ENCODE assay signal across 8 cellular contexts in genomic region chr20:64083380-64084208, GRCh38. TPM values are rescaled to one million over a fixed set of nuclear protein-coding genes. Genes with fewer than 3 reads are reported as not detected.
DNase-seq lines count a peak whose midpoint lies in the region; ATAC-seq, FAIRE-seq and TF ChIP-seq lines count a peak whose summit lies in the region.

No MANE protein-coding gene starts in this region.

- H4K20me1 ChIP-seq in GM23338 (replicated peaks; ENCODE audit: insufficient read depth) (no peaks in the 10 kb centered on the region), H1 (replicated peaks in 1 of 2; ENCODE audit: control insufficient read depth in 1 of 2, insufficient read depth in 2 of 2, low read length in 2 of 2) (peaks cover 0 to 1% of the 10 kb centered on the region in 2 experiments)

- peak overlapping the region; percentile 9 for H4K5ac ChIP-seq in H1 (ENCODE audit: insufficient read length, low read depth, low read length)

- no peak overlapping the region for H4K91ac ChIP-seq in H1 (replicated peaks; ENCODE audit: insufficient read length, low read length)
- no peak overlapping the region for H4K91ac ChIP-seq in mesenchymal stem cell (ENCODE audit: low read length)

- 2% methylated on average over 32 of the region's 108 CpGs; no CpG with 5 or more reads in 1 of the 2 experiments for WGBS in H1 (ENCODE audit: extremely low coverage in 1 of 2, insufficient coverage in 1 of 2, insufficient read length in 1 of 2, insufficient replicate concordance in 2 of 2, low coverage in 1 of 2, low lambda C conversion rate in 2 of 2, missing lambda C conversion rate in 1 of 2), 2 experiments
- WGBS in mesenchymal stem cell: 2% methylated on average over 73 of the region's 108 CpGs

- peak in 1 of 2 experiments; percentile 23; a peak in 1 of 3 replicates for TF ChIP-seq EP300 in H1 (IDR thresholded peaks at IDR 0.05; ENCODE audit: borderline replicate concordance in 1 of 2, low read depth in 2 of 2, low read length in 2 of 2)

- ATAC-seq in GM23338 (peak; percentile 59), GM18502 (IDR thresholded peaks at IDR 0.05; ENCODE audit: poor library complexity, unreplicated experiment) (no peak)
- ATAC-seq in activated CD8-positive, alpha-beta T cell treated with anti-CD3 and anti-CD28 coated beads, Interleukin-2, amount 10 ng/mL, durations not matched to agents 7 days and 5 days: peak; percentile 48

- peak; percentile 68 to 77 for TF ChIP-seq RAD21 in H1 (IDR thresholded peaks at IDR 0.05 in 1 of 2, conservative IDR thresholded peaks at IDR 0.05 in 1 of 2; ENCODE audit: low read depth in 2 of 2, low read length in 2 of 2)

- peak overlapping the region; percentile 64 for H3K4me3 Mint-ChIP-seq in GM23338
- peak overlapping the region; percentile 69 for H3K4me3 Mint-ChIP-seq in activated CD8-positive, alpha-beta T cell treated with anti-CD3 and anti-CD28 coated beads, Interleukin-2, amount 10 ng/mL, durations not matched to agents 7 days and 5 days

- H3K9ac ChIP-seq in H1 (replicated peaks in 1 of 4; ENCODE audit: extremely low read depth in 1 of 4, low read depth in 3 of 4, low read length in 3 of 4): peak overlapping the region in 1 of 4 experiments; percentile 22; a peak in 1 of 7 replicates
- H3K9ac ChIP-seq in mesenchymal stem cell (ENCODE audit: low read length): no peak overlapping the region

- no peak overlapping the region for H3K56ac ChIP-seq in H1 (replicated peaks; ENCODE audit: insufficient read length, low read depth, low read length)

- POLR2A ChIA-PET in activated CD8-positive, alpha-beta T cell treated with anti-CD3 and anti-CD28 coated beads, Interleukin-2, amount 10 ng/mL, durations not matched to agents 7 days and 5 days (lab: Charles Lee): interaction anchor here (0.8 kb wide), 1 partner anchor 170 kb away, joined by 3 read pairs; no protein-coding TSS in a partner anchor
- POLR2A ChIA-PET in H1 (lab: Charles Lee; ENCODE audit: partially characterized antibody): interaction anchor here (0.6 to 1.4 kb wide), 6 partner anchors 10 to 37 kb away, joined by 3 to 6 read pairs (median 4); partner anchors contain the start of gene TCEA2

- no peak overlapping the region for H3K27ac Mint-ChIP-seq in GM23338
- no peak overlapping the region for H3K27ac Mint-ChIP-seq in activated CD8-positive, alpha-beta T cell treated with anti-CD3 and anti-CD28 coated beads, Interleukin-2, amount 10 ng/mL, durations not matched to agents 7 days and 5 days

- H3K27me3 Mint-ChIP-seq in GM23338 (ENCODE audit: insufficient read depth, low read depth, poor library complexity): peaks cover 54% of the 10 kb centered on the region
- peaks cover 21% of the 10 kb centered on the region for H3K27me3 Mint-ChIP-seq in activated CD8-positive, alpha-beta T cell treated with anti-CD3 and anti-CD28 coated beads, Interleukin-2, amount 10 ng/mL, durations not matched to agents 7 days and 5 days (ENCODE audit: low read depth)

- H3K4me3 ChIP-seq in GM23338 (peak overlapping the region; percentile 62), H1 (ENCODE audit: extremely low read depth in 1 of 4, insufficient read depth in 2 of 4, low read depth in 3 of 4, low read length in 4 of 4) (peak overlapping the region; percentile 42 to 73 (median 52)), mesenchymal stem cell (ENCODE audit: insufficient read depth in 1 of 2, low read depth in 1 of 2, low read length in 2 of 2) (peak overlapping the region; percentile 61 to 72)

- H2BK120ac ChIP-seq in H1 (replicated peaks; ENCODE audit: low read depth, low read length) (no peak overlapping the region), mesenchymal stem cell (ENCODE audit: low read depth, low read length) (no peak overlapping the region)

- DNase-seq in AG08395 (ENCODE audit: low spot score) (peak; percentile 77), GM23338 (ENCODE audit: low spot score) (peak; percentile 93), NCI-H748 treated with DMSO at 0.1 percent for 48 hours (lab: John Stamatoyannopoulos, UW) (peak; percentile 37), H1 (ENCODE audit: low read depth in 1 of 2, low spot score in 2 of 2) (peak in 1 of 2 experiments; percentile 87), mesenchymal stem cell (peak; percentile 80)
- DNase-seq in activated CD8-positive, alpha-beta T cell treated with anti-CD3 and anti-CD28 coated beads, Interleukin-2, amount 10 ng/mL, durations not matched to agents 7 days and 5 days: peak; percentile 78
- peak; percentile 25 to 40 for DNase-seq in stimulated activated CD8-positive, alpha-beta memory T cell treated with anti-CD3 and anti-CD28 coated beads, Interleukin-2, amount 100 ng/mL, for 1 hour (ENCODE audit: low read depth in 2 of 2)

- no peak overlapping the region for H2BK20ac ChIP-seq in H1 (ENCODE audit: low read length)

- H3K9me3 ChIP-seq in H1 (ENCODE audit: insufficient read depth in 2 of 2, low read depth in 1 of 2, low read length in 1 of 2) (no peaks in the 10 kb centered on the region), mesenchymal stem cell (ENCODE audit: control insufficient read depth, low read length) (no peaks in the 10 kb centered on the region)

- H3K27me3 ChIP-seq in GM23338 (ENCODE audit: insufficient read depth): peaks cover 50% of the 10 kb centered on the region
- peaks cover 6 to 56% (median 42%) of the 10 kb centered on the region in 4 experiments for H3K27me3 ChIP-seq in H1 (replicated peaks in 1 of 4; ENCODE audit: control insufficient read depth in 3 of 4, extremely low read depth in 1 of 4, insufficient read depth in 3 of 4, low read length in 3 of 4)
- H3K27me3 ChIP-seq in mesenchymal stem cell (ENCODE audit: control insufficient read depth in 1 of 2, insufficient read depth in 1 of 2, low read length in 2 of 2): peaks cover 39 to 57% of the 10 kb centered on the region in 2 experiments

- peak overlapping the region; percentile 94; the same call in 1 of the 2 replicates for H2AFZ ChIP-seq in GM23338
- H2AFZ ChIP-seq in H1 (ENCODE audit: low read length): no peak overlapping the region
- H2AFZ ChIP-seq in mesenchymal stem cell (ENCODE audit: low read depth, low read length): peak overlapping the region; percentile 54

- peaks cover 3% of the 10 kb centered on the region; the same call in 1 of the 3 replicates for H3K9me3 Mint-ChIP-seq in GM23338
- no peaks in the 10 kb centered on the region for H3K9me3 Mint-ChIP-seq in activated CD8-positive, alpha-beta T cell treated with anti-CD3 and anti-CD28 coated beads, Interleukin-2, amount 10 ng/mL, durations not matched to agents 7 days and 5 days (ENCODE audit: insufficient read depth)

- H3K79me2 ChIP-seq in GM23338 (replicated peaks; ENCODE audit: insufficient read depth): no peaks in the 10 kb centered on the region
- H3K79me2 ChIP-seq in H1 (ENCODE audit: control insufficient read depth in 1 of 2, insufficient read depth in 2 of 2, low read length in 2 of 2): no peaks in the 10 kb centered on the region

- H3K4ac ChIP-seq in H1 (replicated peaks; ENCODE audit: insufficient read length, low read depth, low read length) (no peak overlapping the region), mesenchymal stem cell (ENCODE audit: low read depth in 1 of 2, low read length in 2 of 2) (no peak overlapping the region)

- 0 out of 2 replicates have a peak, but pooled peaks cover 7% of the 10 kb centered on the region for H3F3A ChIP-seq in GM23338 (replicated peaks; ENCODE audit: low read depth)

- H3K27ac ChIP-seq in GM23338 (ENCODE audit: low read depth) (no peak overlapping the region), H1 (ENCODE audit: low read depth, low read length) (no peak overlapping the region), mesenchymal stem cell (ENCODE audit: low read length, poor library complexity, severe bottlenecking) (no peak overlapping the region)

- H4K8ac ChIP-seq in H1 (ENCODE audit: extremely low read depth, insufficient read depth, low read length) (peak overlapping the region; percentile 63; the same call in 1 of the 2 replicates), mesenchymal stem cell (ENCODE audit: low read length) (peak overlapping the region; percentile 82)

- TF ChIP-seq POLR2A in H1 (IDR thresholded peaks at IDR 0.05; ENCODE audit: control extremely low read depth in 1 of 2, low read depth in 2 of 2, low read length in 2 of 2): no peak

- no peaks in the 10 kb centered on the region for H3K79me1 ChIP-seq in H1 (ENCODE audit: low read depth, low read length)
- H3K79me1 ChIP-seq in mesenchymal stem cell (replicated peaks; ENCODE audit: low read length, poor library complexity, severe bottlenecking): peaks cover 4% of the 10 kb centered on the region

- peaks cover 21% of the 10 kb centered on the region; the same call in 1 of the 2 replicates for H3K4me1 ChIP-seq in GM23338 (ENCODE audit: insufficient read depth)
- peaks cover 0 to 31% (median 17%) of the 10 kb centered on the region in 4 experiments; a peak in 6 of 7 replicates for H3K4me1 ChIP-seq in H1 (replicated peaks in 1 of 4; ENCODE audit: control insufficient read depth in 3 of 4, insufficient read depth in 4 of 4, low read length in 3 of 4)
- H3K4me1 ChIP-seq in mesenchymal stem cell (ENCODE audit: control insufficient read depth, insufficient read depth, low read depth, low read length): peaks cover 37% of the 10 kb centered on the region

- H3K18ac ChIP-seq in H1 (ENCODE audit: extremely low read depth, low read length) (peak overlapping the region; percentile 32), mesenchymal stem cell (ENCODE audit: low read depth in 1 of 2, low read length in 2 of 2) (peak overlapping the region; percentile 55 to 71)

- H3K14ac ChIP-seq in H1 (ENCODE audit: insufficient read length) (no peak overlapping the region), mesenchymal stem cell (ENCODE audit: low read length in 2 of 2) (no peak overlapping the region)

- CTCF ChIA-PET in activated CD8-positive, alpha-beta T cell treated with anti-CD3 and anti-CD28 coated beads, Interleukin-2, amount 10 ng/mL, durations not matched to agents 7 days and 5 days (lab: Charles Lee): interaction anchor here (0.6 to 3.1 kb wide), 18 partner anchors 11 to 173 kb away, joined by 3 to 48 read pairs (median 4); partner anchors contain the start of gene SAMD10
- CTCF ChIA-PET in H1 (lab: Charles Lee; ENCODE audit: partially characterized antibody): interaction anchor here (0.7 to 13.0 kb wide), 19 partner anchors 9 to 321 kb away, joined by 3 to 144 read pairs (median 4); partner anchors contain the start of genes PRPF6, SOX18 and TCEA2

- H3K23ac ChIP-seq in H1 (ENCODE audit: insufficient read length): no peak overlapping the region
- peak overlapping the region in 1 of 2 experiments; percentile 2 for H3K23ac ChIP-seq in mesenchymal stem cell (ENCODE audit: low read length in 2 of 2)

- H3K9me2 ChIP-seq in GM23338 (ENCODE audit: insufficient read depth): no peaks in the 10 kb centered on the region

- TF ChIP-seq CTCF in GM23338 (conservative IDR thresholded peaks at IDR 0.05; ENCODE audit: low read depth in 2 of 2): peak; percentile 47 to 77
- peak; percentile 51 to 75 (median 70) for TF ChIP-seq CTCF in H1 (IDR thresholded peaks at IDR 0.05; ENCODE audit: control extremely low read depth in 1 of 3, insufficient read depth in 1 of 3, low read depth in 1 of 3, low read length in 3 of 3)

- H3K36me3 ChIP-seq in GM23338 (ENCODE audit: insufficient read depth): no peaks in the 10 kb centered on the region
- no peaks in the 10 kb centered on the region for H3K36me3 ChIP-seq in H1 (ENCODE audit: control insufficient read depth in 2 of 4, insufficient read depth in 4 of 4, low read length in 3 of 4)
- H3K36me3 ChIP-seq in mesenchymal stem cell (ENCODE audit: control insufficient read depth in 1 of 2, insufficient read depth in 2 of 2, low read depth in 1 of 2, low read length in 2 of 2): no peaks in the 10 kb centered on the region

- peak overlapping the region; percentile 95; the same call in 1 of the 2 replicates for H2BK12ac ChIP-seq in H1 (ENCODE audit: low read depth, low read length)
- H2BK12ac ChIP-seq in mesenchymal stem cell (ENCODE audit: low read length in 2 of 2): no peak overlapping the region

- H2AK5ac ChIP-seq in H1 (ENCODE audit: low read depth, low read length) (no peak overlapping the region), mesenchymal stem cell (ENCODE audit: low read length, severe bottlenecking) (no peak overlapping the region)

- peaks cover 30% of the 10 kb centered on the region for H3K4me1 Mint-ChIP-seq in GM23338
- peaks cover 35% of the 10 kb centered on the region for H3K4me1 Mint-ChIP-seq in activated CD8-positive, alpha-beta T cell treated with anti-CD3 and anti-CD28 coated beads, Interleukin-2, amount 10 ng/mL, durations not matched to agents 7 days and 5 days (ENCODE audit: low read depth)

- FAIRE-seq in H1 (lab: Jason Lieb, UNC): no peak

- H2BK15ac ChIP-seq in H1 (ENCODE audit: low read length) (0 out of 2 replicates have a peak overlapping the region, but pooled peaks have one; percentile 29), mesenchymal stem cell (ENCODE audit: low read depth, poor library complexity, severe bottlenecking) (no peak overlapping the region)

- no peaks in the 10 kb centered on the region; the same call in 2 of the 3 replicates for H3K36me3 Mint-ChIP-seq in GM23338 (ENCODE audit: low read depth)
- peaks cover 6% of the 10 kb centered on the region for H3K36me3 Mint-ChIP-seq in activated CD8-positive, alpha-beta T cell treated with anti-CD3 and anti-CD28 coated beads, Interleukin-2, amount 10 ng/mL, durations not matched to agents 7 days and 5 days (ENCODE audit: low read depth)

- H3K23me2 ChIP-seq in H1 (ENCODE audit: low read depth, low read length): peaks cover 22% of the 10 kb centered on the region; the same call in 1 of the 2 replicates

- H3K4me2 ChIP-seq in GM23338 (peak overlapping the region; percentile 90), H1 (ENCODE audit: insufficient read depth in 1 of 2, low read depth in 2 of 2, low read length in 2 of 2) (peak overlapping the region; percentile 88 to 98), mesenchymal stem cell (ENCODE audit: low read length, poor library complexity, severe bottlenecking) (peak overlapping the region; percentile 91)

- H2BK5ac ChIP-seq in H1 (ENCODE audit: low read depth, low read length): no peak overlapping the region; the same call in 1 of the 2 replicates
- peak overlapping the region; percentile 46 for H2BK5ac ChIP-seq in mesenchymal stem cell (ENCODE audit: low read depth, low read length, poor library complexity, severe bottlenecking)

RNA-seq across cellular contexts. Expression of gene LKAAEAR1, which starts 0.6 kb away (rescaled TPM):
- total RNA-seq in GM23338 (2014; rRNA removed; shearing (Covaris generic)): 1.1 TPM in 1 of 2 replicates, not detected in the other
- polyA plus RNA-seq in GM23338 (2016; fragmentation: Nextera tagmentation; extraction: Ambion mirVana): 1.8 and 2.4 TPM in 2 replicates
- under 1 TPM; 0.34 to 0.61 TPM for total RNA-seq in activated CD8-positive, alpha-beta T cell treated with anti-CD3 and anti-CD28 coated beads, Interleukin-2, amount 10 ng/mL, durations not matched to agents 7 days and 5 days
- total RNA-seq in H1 (2021; fragmentation: NEBNext Ultra II Directional; extraction: Animal tissue kit (Norgen Biotek cat#: 25700)): 0.41 and 0.52 TPM in 2 replicates
- 0.53 and 0.91 TPM in 2 replicates for polyA plus RNA-seq in H1 (2011; rRNA removed)
- 0.65 TPM for polyA plus RNA-seq in H1 (2011; cell fraction: cytosol; rRNA removed)
- 0.34 TPM for polyA plus RNA-seq in H1 (2011; cell fraction: nucleus; rRNA removed)
- 0.24 TPM in 1 of 4 replicates, not detected in the others for polyA plus RNA-seq in H1 (2012, experiment 1 of 2)
- polyA plus RNA-seq in H1 (2012, experiment 2 of 2): not detected
- polyA plus RNA-seq in H1 (2013, experiment 1 of 2): 0.20 TPM
- 0.28 TPM for polyA plus RNA-seq in H1 (2013, experiment 2 of 2)
- not detected in 2 replicates for polyA minus RNA-seq in H1 (2011; rRNA and poly(A)+ RNA removed)
- polyA minus RNA-seq in H1 (2011; cell fraction: cytosol; rRNA and poly(A)+ RNA removed): not detected
- polyA minus RNA-seq in H1 (2011; cell fraction: nucleus; rRNA and poly(A)+ RNA removed): not detected
- polyA plus RNA-seq in mesenchymal stem cell (2013, experiment 1 of 2): 0.08 TPM
- not detected for polyA plus RNA-seq in mesenchymal stem cell (2013, experiment 2 of 2)

RNA-seq across cellular contexts. Expression of gene OPRL1, which starts 3.7 kb away (rescaled TPM):
- total RNA-seq in GM23338 (2014; rRNA removed; shearing (Covaris generic)): 0.74 and 1.1 TPM in 2 replicates
- 0.24 and 0.27 TPM in 2 replicates for polyA plus RNA-seq in GM23338 (2016; fragmentation: Nextera tagmentation; extraction: Ambion mirVana)
- 1 to 10 TPM; 1.5 to 2.0 TPM for total RNA-seq in activated CD8-positive, alpha-beta T cell treated with anti-CD3 and anti-CD28 coated beads, Interleukin-2, amount 10 ng/mL, durations not matched to agents 7 days and 5 days
- 0.52 and 0.63 TPM in 2 replicates for total RNA-seq in H1 (2021; fragmentation: NEBNext Ultra II Directional; extraction: Animal tissue kit (Norgen Biotek cat#: 25700))
- 0.98 and 2.0 TPM in 2 replicates for polyA plus RNA-seq in H1 (2011; rRNA removed)
- 1.3 TPM for polyA plus RNA-seq in H1 (2011; cell fraction: cytosol; rRNA removed)
- 2.1 TPM for polyA plus RNA-seq in H1 (2011; cell fraction: nucleus; rRNA removed)
- 0.52 to 1.4 TPM (median 1.1 TPM) in 4 replicates for polyA plus RNA-seq in H1 (2012, experiment 1 of 2)
- polyA plus RNA-seq in H1 (2012, experiment 2 of 2): 0.81 TPM
- 0.39 TPM for polyA plus RNA-seq in H1 (2013, experiment 1 of 2)
- polyA plus RNA-seq in H1 (2013, experiment 2 of 2): 0.46 TPM
- 1.2 and 1.4 TPM in 2 replicates for polyA minus RNA-seq in H1 (2011; rRNA and poly(A)+ RNA removed)
- polyA minus RNA-seq in H1 (2011; cell fraction: cytosol; rRNA and poly(A)+ RNA removed): 1.4 TPM
- polyA minus RNA-seq in H1 (2011; cell fraction: nucleus; rRNA and poly(A)+ RNA removed): 0.50 TPM
- 0.54 TPM for polyA plus RNA-seq in mesenchymal stem cell (2013, experiment 1 of 2)
- 0.40 TPM for polyA plus RNA-seq in mesenchymal stem cell (2013, experiment 2 of 2)

RNA-seq across cellular contexts. Expression of gene RGS19, which starts 4.3 kb away (rescaled TPM):
- 15.0 and 19.7 TPM in 2 replicates for total RNA-seq in GM23338 (2014; rRNA removed; shearing (Covaris generic))
- 12.5 and 13.1 TPM in 2 replicates for polyA plus RNA-seq in GM23338 (2016; fragmentation: Nextera tagmentation; extraction: Ambion mirVana)
- total RNA-seq in activated CD8-positive, alpha-beta T cell treated with anti-CD3 and anti-CD28 coated beads, Interleukin-2, amount 10 ng/mL, durations not matched to agents 7 days and 5 days: 100 to 1,000 TPM; 130 to 135 TPM
- 12.7 and 13.1 TPM in 2 replicates for total RNA-seq in H1 (2021; fragmentation: NEBNext Ultra II Directional; extraction: Animal tissue kit (Norgen Biotek cat#: 25700))
- 16.8 and 21.9 TPM in 2 replicates for polyA plus RNA-seq in H1 (2011; rRNA removed)
- 14.6 TPM for polyA plus RNA-seq in H1 (2011; cell fraction: cytosol; rRNA removed)
- polyA plus RNA-seq in H1 (2011; cell fraction: nucleus; rRNA removed): 18.9 TPM
- 9.5 to 12.1 TPM (median 10.6 TPM) in 4 replicates for polyA plus RNA-seq in H1 (2012, experiment 1 of 2)
- 8.8 TPM for polyA plus RNA-seq in H1 (2012, experiment 2 of 2)
- polyA plus RNA-seq in H1 (2013, experiment 1 of 2): 9.0 TPM
- 8.9 TPM for polyA plus RNA-seq in H1 (2013, experiment 2 of 2)
- 4.3 and 4.8 TPM in 2 replicates for polyA minus RNA-seq in H1 (2011; rRNA and poly(A)+ RNA removed)
- polyA minus RNA-seq in H1 (2011; cell fraction: cytosol; rRNA and poly(A)+ RNA removed): 8.7 TPM
- polyA minus RNA-seq in H1 (2011; cell fraction: nucleus; rRNA and poly(A)+ RNA removed): 6.3 TPM
- 11.6 TPM for polyA plus RNA-seq in mesenchymal stem cell (2013, experiment 1 of 2)
- polyA plus RNA-seq in mesenchymal stem cell (2013, experiment 2 of 2): 13.4 TPM

RNA-seq across cellular contexts. Expression of gene TCEA2, which starts 20.6 kb away (rescaled TPM):
- total RNA-seq in GM23338 (2014; rRNA removed; shearing (Covaris generic)): 15.0 and 21.0 TPM in 2 replicates
- polyA plus RNA-seq in GM23338 (2016; fragmentation: Nextera tagmentation; extraction: Ambion mirVana): 54.4 and 58.9 TPM in 2 replicates
- total RNA-seq in activated CD8-positive, alpha-beta T cell treated with anti-CD3 and anti-CD28 coated beads, Interleukin-2, amount 10 ng/mL, durations not matched to agents 7 days and 5 days: 10 to 100 TPM; 49.6 to 55.3 TPM
- total RNA-seq in H1 (2021; fragmentation: NEBNext Ultra II Directional; extraction: Animal tissue kit (Norgen Biotek cat#: 25700)): 41.4 and 46.3 TPM in 2 replicates
- polyA plus RNA-seq in H1 (2011; rRNA removed): 42.3 and 66.0 TPM in 2 replicates
- polyA plus RNA-seq in H1 (2011; cell fraction: cytosol; rRNA removed): 52.5 TPM
- 118 TPM for polyA plus RNA-seq in H1 (2011; cell fraction: nucleus; rRNA removed)
- polyA plus RNA-seq in H1 (2012, experiment 1 of 2): 34.2 to 60.1 TPM (median 48.8 TPM) in 4 replicates
- 35.4 TPM for polyA plus RNA-seq in H1 (2012, experiment 2 of 2)
- polyA plus RNA-seq in H1 (2013, experiment 1 of 2): 55.3 TPM
- 51.7 TPM for polyA plus RNA-seq in H1 (2013, experiment 2 of 2)
- 9.5 and 12.8 TPM in 2 replicates for polyA minus RNA-seq in H1 (2011; rRNA and poly(A)+ RNA removed)
- polyA minus RNA-seq in H1 (2011; cell fraction: cytosol; rRNA and poly(A)+ RNA removed): 14.2 TPM
- 35.6 TPM for polyA minus RNA-seq in H1 (2011; cell fraction: nucleus; rRNA and poly(A)+ RNA removed)
- 57.9 TPM for polyA plus RNA-seq in mesenchymal stem cell (2013, experiment 1 of 2)
- polyA plus RNA-seq in mesenchymal stem cell (2013, experiment 2 of 2): 60.9 TPM

RNA-seq across cellular contexts. Expression of gene NPBWR2, which starts 23.8 kb away (rescaled TPM):
- total RNA-seq in GM23338 (2014; rRNA removed; shearing (Covaris generic)): not detected in 2 replicates
- polyA plus RNA-seq in GM23338 (2016; fragmentation: Nextera tagmentation; extraction: Ambion mirVana) (not detected in 2 replicates), H1 (2011; rRNA removed) (not detected in 2 replicates)
- not detected for total RNA-seq in activated CD8-positive, alpha-beta T cell treated with anti-CD3 and anti-CD28 coated beads, Interleukin-2, amount 10 ng/mL, durations not matched to agents 7 days and 5 days
- total RNA-seq in H1 (2021; fragmentation: NEBNext Ultra II Directional; extraction: Animal tissue kit (Norgen Biotek cat#: 25700)): not detected in 2 replicates
- not detected for polyA plus RNA-seq in H1 (2011; cell fraction: cytosol; rRNA removed)
- not detected for polyA plus RNA-seq in H1 (2011; cell fraction: nucleus; rRNA removed)
- polyA plus RNA-seq in H1 (2012, experiment 1 of 2): 0.11 TPM in 1 of 4 replicates, not detected in the others
- polyA plus RNA-seq in H1 (2012, experiment 2 of 2): not detected
- polyA plus RNA-seq in H1 (2013, experiment 1 of 2): not detected
- polyA plus RNA-seq in H1 (2013, experiment 2 of 2): not detected
- not detected in 2 replicates for polyA minus RNA-seq in H1 (2011; rRNA and poly(A)+ RNA removed)
- not detected for polyA minus RNA-seq in H1 (2011; cell fraction: cytosol; rRNA and poly(A)+ RNA removed)
- not detected for polyA minus RNA-seq in H1 (2011; cell fraction: nucleus; rRNA and poly(A)+ RNA removed)
- polyA plus RNA-seq in mesenchymal stem cell (2013, experiment 1 of 2): not detected
- not detected for polyA plus RNA-seq in mesenchymal stem cell (2013, experiment 2 of 2)
